Comparison of ENCODE assay signal across 1 cellular context in the genomic region with DNA sequence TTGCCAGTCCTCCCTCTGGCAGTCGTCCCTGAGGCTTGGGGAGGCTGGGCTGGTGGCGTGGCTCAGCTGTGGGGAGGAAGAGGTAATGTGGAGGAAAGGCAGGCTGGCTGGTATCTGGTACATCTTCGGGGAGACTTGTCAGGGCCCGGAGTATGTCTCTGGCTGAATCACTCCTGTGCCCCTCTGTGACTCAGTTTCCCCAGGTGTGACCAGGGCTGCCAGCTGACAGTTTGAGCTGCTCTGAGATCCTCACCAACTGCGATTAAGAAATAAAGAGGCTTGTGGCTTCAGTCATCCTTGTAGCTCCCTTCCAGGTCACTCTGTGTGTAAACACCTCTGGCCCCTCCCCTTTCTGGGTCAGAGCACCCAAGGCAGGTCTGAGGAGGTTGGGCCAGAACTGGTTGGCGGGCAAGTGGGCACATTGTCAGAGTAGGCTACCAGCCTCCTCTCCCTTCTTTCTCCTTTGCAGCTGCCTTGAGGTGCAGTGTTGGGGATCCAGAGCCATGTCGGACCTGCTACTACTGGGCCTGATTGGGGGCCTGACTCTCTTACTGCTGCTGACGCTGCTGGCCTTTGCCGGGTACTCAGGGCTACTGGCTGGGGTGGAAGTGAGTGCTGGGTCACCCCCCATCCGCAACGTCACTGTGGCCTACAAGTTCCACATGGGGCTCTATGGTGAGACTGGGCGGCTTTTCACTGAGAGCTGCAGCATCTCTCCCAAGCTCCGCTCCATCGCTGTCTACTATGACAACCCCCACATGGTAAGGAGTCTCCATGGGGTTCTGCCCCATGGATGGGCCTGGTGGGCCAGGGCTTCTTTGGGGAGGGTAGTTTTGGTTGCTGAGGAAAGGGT.
TF ChIP-seq lines count a peak whose summit lies in the region.

No MANE protein-coding gene starts in this region.

TF ChIP-seq in HepG2, 621 proteins besides CTCF, POLR2A, EP300 and RAD21:
- no peak for TF ChIP-seq BRF2 (CRISPR knock-in tag; IDR thresholded peaks at IDR 0.05)
- TF ChIP-seq SMAD3 (CRISPR knock-in tag; IDR thresholded peaks at IDR 0.05) = no peak
- TF ChIP-seq TBL1XR1 (IDR thresholded peaks at IDR 0.05; ENCODE audit: borderline replicate concordance, low read length, partially characterized antibody) = no peak
- TF ChIP-seq, protein P1, sequence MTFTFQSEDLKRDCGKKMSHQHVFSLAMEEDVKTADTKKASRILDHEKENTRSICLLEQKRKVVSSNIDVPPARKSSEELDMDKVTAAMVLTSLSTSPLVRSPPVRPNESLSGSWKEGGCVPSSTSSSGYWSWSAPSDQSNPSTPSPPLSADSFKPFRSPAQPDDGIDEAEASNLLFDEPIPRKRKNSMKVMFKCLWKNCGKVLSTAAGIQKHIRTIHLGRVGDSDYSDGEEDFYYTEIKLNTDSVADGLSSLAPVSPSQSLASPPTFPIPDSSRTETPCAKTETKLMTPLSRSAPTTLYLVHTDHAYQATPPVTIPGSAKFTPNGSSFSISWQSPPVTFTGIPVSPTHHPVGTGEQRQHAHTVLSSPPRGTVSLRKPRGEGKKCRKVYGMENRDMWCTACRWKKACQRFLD (CRISPR knock-in tag; IDR thresholded peaks at IDR 0.05; ENCODE audit: borderline replicate concordance) = no peak
- TF ChIP-seq ZNF432 (CRISPR knock-in tag; IDR thresholded peaks at IDR 0.05; ENCODE audit: borderline replicate concordance) = no peak
- no peak for TF ChIP-seq ZNF10 (CRISPR knock-in tag; IDR thresholded peaks at IDR 0.05; ENCODE audit: borderline replicate concordance, low read depth)
- TF ChIP-seq HCFC1 (IDR thresholded peaks at IDR 0.05; ENCODE audit: low read depth, low read length) = no peak
TF ChIP-seq in HepG2: peak in this region for 0.
